Comparison of ENCODE assay signal across 1 cellular context in the genomic region with DNA sequence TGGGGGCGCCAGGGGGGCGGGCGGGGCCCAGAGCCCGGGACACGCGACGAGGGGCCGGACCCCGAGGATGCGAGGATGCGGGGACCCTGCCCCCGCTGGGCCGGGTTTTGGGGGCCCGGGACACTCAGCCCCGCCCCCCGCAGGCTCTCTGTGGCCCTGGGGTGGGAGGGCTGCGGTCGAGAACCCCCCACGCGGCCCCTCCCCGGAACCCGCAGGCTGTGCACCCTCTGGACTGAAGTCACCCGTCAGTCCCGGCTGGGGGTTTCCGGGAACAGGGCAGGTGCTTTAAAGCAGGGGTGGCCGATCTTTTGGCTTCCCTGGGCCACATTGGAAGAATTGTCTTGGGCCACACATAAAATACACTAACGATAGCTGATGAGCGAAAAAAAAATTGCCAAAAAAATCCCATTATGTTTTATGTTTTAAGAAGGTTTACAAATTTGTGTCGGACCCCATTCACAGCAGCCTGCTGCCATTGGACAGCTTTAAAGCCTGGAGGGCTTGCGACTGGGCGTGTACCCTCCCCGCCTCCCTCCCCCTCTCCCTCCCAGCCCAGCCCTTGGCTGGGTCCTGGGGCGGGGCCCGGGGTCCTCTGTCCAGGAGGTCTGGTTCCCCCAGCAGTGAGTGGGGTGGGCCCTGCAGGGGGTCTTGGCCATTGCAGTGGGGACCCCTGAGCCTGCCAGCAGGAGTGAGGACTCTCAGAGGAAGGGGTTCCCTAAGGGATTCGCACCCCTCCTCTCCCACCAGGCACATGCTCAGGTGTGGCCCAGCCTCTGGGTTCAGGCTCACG.
TF ChIP-seq lines count a peak whose summit lies in the region.

No MANE protein-coding gene starts in this region.

TF ChIP-seq in GM12878, 131 proteins besides CTCF, POLR2A, EP300 and RAD21:
- peak; percentile 57 for TF ChIP-seq SP1 (IDR thresholded peaks at IDR 0.05; ENCODE audit: low read depth, low read length)
- TF ChIP-seq BHLHE40 (IDR thresholded peaks at IDR 0.05; ENCODE audit: borderline replicate concordance in 1 of 2, low read depth in 2 of 2, low read length in 1 of 2), result peak; percentile 73 to 86; a peak in 3 of 4 replicates
- TF ChIP-seq NR2F1 (conservative IDR thresholded peaks at IDR 0.05), result 0 out of 2 replicates have a peak, but pooled peaks have one; percentile 14
- TF ChIP-seq, protein P1, sequence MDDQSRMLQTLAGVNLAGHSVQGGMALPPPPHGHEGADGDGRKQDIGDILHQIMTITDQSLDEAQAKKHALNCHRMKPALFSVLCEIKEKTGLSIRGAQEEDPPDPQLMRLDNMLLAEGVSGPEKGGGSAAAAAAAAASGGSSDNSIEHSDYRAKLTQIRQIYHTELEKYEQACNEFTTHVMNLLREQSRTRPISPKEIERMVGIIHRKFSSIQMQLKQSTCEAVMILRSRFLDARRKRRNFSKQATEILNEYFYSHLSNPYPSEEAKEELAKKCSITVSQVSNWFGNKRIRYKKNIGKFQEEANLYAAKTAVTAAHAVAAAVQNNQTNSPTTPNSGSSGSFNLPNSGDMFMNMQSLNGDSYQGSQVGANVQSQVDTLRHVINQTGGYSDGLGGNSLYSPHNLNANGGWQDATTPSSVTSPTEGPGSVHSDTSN (IDR thresholded peaks at IDR 0.05; ENCODE audit: insufficient replicate concordance, low read depth, low read length), result peak; percentile 25
- TF ChIP-seq IKZF1 (conservative IDR thresholded peaks at IDR 0.05), result peak; percentile 42; the same call in 1 of the 2 replicates
- TF ChIP-seq EED (IDR thresholded peaks at IDR 0.05; ENCODE audit: low read depth), result peak; percentile 47; the same call in 1 of the 2 replicates
- 0 out of 2 replicates have a peak, but pooled peaks have one; percentile 21 for TF ChIP-seq DPF2 (IDR thresholded peaks at IDR 0.05)
- TF ChIP-seq TCF12 (IDR thresholded peaks at IDR 0.05; ENCODE audit: low read depth, low read length), result peak; percentile 50; the same call in 1 of the 2 replicates
- TF ChIP-seq RELA (IDR thresholded peaks at IDR 0.05; ENCODE audit: borderline replicate concordance, partially characterized antibody), result peak; percentile 32
- TF ChIP-seq MLLT1 (IDR thresholded peaks at IDR 0.05), result 0 out of 2 replicates have a peak, but pooled peaks have one; percentile 33
- TF ChIP-seq CREM (IDR thresholded peaks at IDR 0.05; ENCODE audit: low read depth), result peak; percentile 44; the same call in 1 of the 2 replicates
- TF ChIP-seq TBL1XR1 (IDR thresholded peaks at IDR 0.05; ENCODE audit: low read depth, low read length), result peak; percentile 24; the same call in 1 of the 2 replicates
- no peak for TF ChIP-seq SKIL (IDR thresholded peaks at IDR 0.05; ENCODE audit: low read depth, poor library complexity, severe bottlenecking)
- peak; percentile 41; the same call in 1 of the 2 replicates for TF ChIP-seq ATF7 (IDR thresholded peaks at IDR 0.05; ENCODE audit: low read depth)
- TF ChIP-seq, protein P2, sequence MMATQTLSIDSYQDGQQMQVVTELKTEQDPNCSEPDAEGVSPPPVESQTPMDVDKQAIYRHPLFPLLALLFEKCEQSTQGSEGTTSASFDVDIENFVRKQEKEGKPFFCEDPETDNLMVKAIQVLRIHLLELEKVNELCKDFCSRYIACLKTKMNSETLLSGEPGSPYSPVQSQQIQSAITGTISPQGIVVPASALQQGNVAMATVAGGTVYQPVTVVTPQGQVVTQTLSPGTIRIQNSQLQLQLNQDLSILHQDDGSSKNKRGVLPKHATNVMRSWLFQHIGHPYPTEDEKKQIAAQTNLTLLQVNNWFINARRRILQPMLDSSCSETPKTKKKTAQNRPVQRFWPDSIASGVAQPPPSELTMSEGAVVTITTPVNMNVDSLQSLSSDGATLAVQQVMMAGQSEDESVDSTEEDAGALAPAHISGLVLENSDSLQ (IDR thresholded peaks at IDR 0.05), result peak; percentile 63
- TF ChIP-seq CBX3 (IDR thresholded peaks at IDR 0.05; ENCODE audit: borderline replicate concordance, low read depth), result no peak
- 0 out of 2 replicates have a peak, but pooled peaks have one; percentile 36 for TF ChIP-seq CREB1 (IDR thresholded peaks at IDR 0.05; ENCODE audit: low read depth)
- TF ChIP-seq MTA2 (IDR thresholded peaks at IDR 0.05; ENCODE audit: low read depth), result no peak
- TF ChIP-seq, protein P3, sequence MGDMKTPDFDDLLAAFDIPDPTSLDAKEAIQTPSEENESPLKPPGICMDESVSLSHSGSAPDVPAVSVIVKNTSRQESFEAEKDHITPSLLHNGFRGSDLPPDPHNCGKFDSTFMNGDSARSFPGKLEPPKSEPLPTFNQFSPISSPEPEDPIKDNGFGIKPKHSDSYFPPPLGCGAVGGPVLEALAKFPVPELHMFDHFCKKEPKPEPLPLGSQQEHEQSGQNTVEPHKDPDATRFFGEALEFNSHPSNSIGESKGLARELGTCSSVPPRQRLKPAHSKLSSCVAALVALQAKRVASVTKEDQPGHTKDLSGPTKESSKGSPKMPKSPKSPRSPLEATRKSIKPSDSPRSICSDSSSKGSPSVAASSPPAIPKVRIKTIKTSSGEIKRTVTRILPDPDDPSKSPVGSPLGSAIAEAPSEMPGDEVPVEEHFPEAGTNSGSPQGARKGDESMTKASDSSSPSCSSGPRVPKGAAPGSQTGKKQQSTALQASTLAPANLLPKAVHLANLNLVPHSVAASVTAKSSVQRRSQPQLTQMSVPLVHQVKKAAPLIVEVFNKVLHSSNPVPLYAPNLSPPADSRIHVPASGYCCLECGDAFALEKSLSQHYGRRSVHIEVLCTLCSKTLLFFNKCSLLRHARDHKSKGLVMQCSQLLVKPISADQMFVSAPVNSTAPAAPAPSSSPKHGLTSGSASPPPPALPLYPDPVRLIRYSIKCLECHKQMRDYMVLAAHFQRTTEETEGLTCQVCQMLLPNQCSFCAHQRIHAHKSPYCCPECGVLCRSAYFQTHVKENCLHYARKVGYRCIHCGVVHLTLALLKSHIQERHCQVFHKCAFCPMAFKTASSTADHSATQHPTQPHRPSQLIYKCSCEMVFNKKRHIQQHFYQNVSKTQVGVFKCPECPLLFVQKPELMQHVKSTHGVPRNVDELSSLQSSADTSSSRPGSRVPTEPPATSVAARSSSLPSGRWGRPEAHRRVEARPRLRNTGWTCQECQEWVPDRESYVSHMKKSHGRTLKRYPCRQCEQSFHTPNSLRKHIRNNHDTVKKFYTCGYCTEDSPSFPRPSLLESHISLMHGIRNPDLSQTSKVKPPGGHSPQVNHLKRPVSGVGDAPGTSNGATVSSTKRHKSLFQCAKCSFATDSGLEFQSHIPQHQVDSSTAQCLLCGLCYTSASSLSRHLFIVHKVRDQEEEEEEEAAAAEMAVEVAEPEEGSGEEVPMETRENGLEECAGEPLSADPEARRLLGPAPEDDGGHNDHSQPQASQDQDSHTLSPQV (IDR thresholded peaks at IDR 0.05), result no peak
- no peak for TF ChIP-seq RCOR1 (conservative IDR thresholded peaks at IDR 0.05; ENCODE audit: low read depth, low read length)
- TF ChIP-seq IKZF2 (IDR thresholded peaks at IDR 0.05), result peak; percentile 29 to 43; a peak in 1 of 4 replicates
- TF ChIP-seq MYC (IDR thresholded peaks at IDR 0.05; ENCODE audit: insufficient read depth, insufficient read length, insufficient replicate concordance, low read length, severe bottlenecking), result no peak
- peak; percentile 51; the same call in 1 of the 2 replicates for TF ChIP-seq PAX5 (IDR thresholded peaks at IDR 0.05; ENCODE audit: borderline replicate concordance, low read depth, low read length)
- peak; percentile 89 for TF ChIP-seq RUNX3 (IDR thresholded peaks at IDR 0.05; ENCODE audit: low read length)
- TF ChIP-seq EGR1 (IDR thresholded peaks at IDR 0.05; ENCODE audit: borderline replicate concordance in 1 of 2, low read depth in 2 of 2, low read length in 2 of 2), result peak in 1 of 2 experiments; percentile 60; a peak in 1 of 3 replicates
- peak; percentile 80 for TF ChIP-seq CBFB (IDR thresholded peaks at IDR 0.05; ENCODE audit: low read depth)
- no peak for TF ChIP-seq ZNF207 (IDR thresholded peaks at IDR 0.05; ENCODE audit: borderline replicate concordance)
- peak; percentile 77 for TF ChIP-seq RELB (IDR thresholded peaks at IDR 0.05; ENCODE audit: low read depth)
